In the genomic region with DNA sequence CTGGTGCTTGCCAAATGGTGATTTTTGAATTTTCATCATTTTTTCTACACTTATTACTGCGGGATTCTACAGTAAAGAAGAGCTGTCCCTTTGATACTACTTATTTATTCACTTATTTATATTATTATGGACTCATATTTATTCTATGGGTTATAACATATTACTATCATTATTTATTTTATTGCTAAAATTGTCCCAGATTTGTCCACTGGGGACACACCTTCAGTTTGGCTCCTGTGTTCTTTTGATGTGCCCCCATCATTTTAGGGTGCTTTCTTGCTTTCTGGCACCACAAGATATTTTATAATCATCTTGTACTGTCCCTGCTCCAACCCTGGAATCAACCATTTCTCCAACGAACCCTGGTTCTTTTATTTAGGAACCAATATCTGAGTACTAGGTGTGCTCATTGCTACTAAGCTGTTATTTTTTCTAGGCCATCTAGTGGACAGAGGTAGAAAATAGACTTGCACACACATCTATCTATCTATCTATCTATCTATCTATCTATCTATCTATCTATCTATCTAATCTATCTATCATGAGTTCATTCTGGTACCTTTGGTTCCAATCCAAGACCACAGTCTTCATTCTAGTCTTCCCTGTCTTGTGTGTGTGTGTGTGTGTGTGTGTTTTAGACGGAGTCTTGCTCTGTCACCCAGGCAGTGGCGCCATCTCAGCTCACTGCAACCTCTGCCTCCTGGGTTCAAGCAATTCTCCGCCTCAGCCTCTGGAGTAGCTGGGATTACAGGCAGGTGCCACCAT, we compare ENCODE assay signal across 12 cellular contexts. TPM values are rescaled to one million over a fixed set of nuclear protein-coding genes. Genes with fewer than 3 reads are reported as not detected.
DNase-seq lines count a peak whose midpoint lies in the region; ATAC-seq, FAIRE-seq and TF ChIP-seq lines count a peak whose summit lies in the region.
"Had no signal": no experiment of that assay in that cellular context is flagged by ENCODE, and none has a peak within 500 bp of the region (broad histone marks: within the 10 kb centered on the region; RNA-seq: fewer than 3 reads in every experiment).

No MANE protein-coding gene starts in this region.

- H3K4me3 ChIP-seq in CD8-positive, alpha-beta T cell (ENCODE audit: low read depth, low read length): no peak overlapping the region
- H3K4me3 ChIP-seq in astrocyte (ENCODE audit: insufficient read depth, low read depth, low read length): no peak overlapping the region

- H3K27ac ChIP-seq in CD8-positive, alpha-beta T cell (ENCODE audit: low read depth, low read length): no peak overlapping the region
- H3K27ac ChIP-seq in astrocyte (ENCODE audit: low read depth, low read length): no peak overlapping the region

- no peaks in the 10 kb centered on the region for H3K27me3 ChIP-seq in CD8-positive, alpha-beta T cell (ENCODE audit: insufficient read depth, low read length)
- no peaks in the 10 kb centered on the region for H3K27me3 ChIP-seq in astrocyte (ENCODE audit: insufficient read depth, low read length)

- H3K79me2 ChIP-seq in astrocyte (ENCODE audit: insufficient read depth, low read length): no peaks in the 10 kb centered on the region

- DNase-seq in CD8-positive, alpha-beta T cell: no peak
- DNase-seq in astrocyte (ENCODE audit: low read depth): peak; percentile 12
- DNase-seq in lung microvascular endothelial cell (ENCODE audit: low read depth in 2 of 2): peak; percentile 31 to 49
- DNase-seq in NCI-H2107 treated with DMSO at 0.1 percent for 48 hours (lab: John Stamatoyannopoulos, UW; ENCODE audit: unreplicated experiment): no peak
- no peak for DNase-seq in erythroblast (lab: John Stamatoyannopoulos, UW)
- DNase-seq: NCI-H187 had no signal

- CTCF ChIA-PET in CD8-positive, alpha-beta T cell (lab: Charles Lee): interaction anchor here (0.6 to 2.5 kb wide), 3 partner anchors 180 to 320 kb away, joined by 3 to 13 read pairs (median 3); no protein-coding TSS in a partner anchor

- H3K36me3 Mint-ChIP-seq in CD8-positive, alpha-beta T cell: no peaks in the 10 kb centered on the region
- H3K36me3 Mint-ChIP-seq in astrocyte (ENCODE audit: low read depth, unreplicated experiment): peaks cover 3% of the 10 kb centered on the region
- H3K36me3 Mint-ChIP-seq: activated naive CD8-positive, alpha-beta T cell; naive thymus-derived CD8-positive, alpha-beta T cell had no signal

- no peaks in the 10 kb centered on the region for H3K9me3 Mint-ChIP-seq in CD8-positive, alpha-beta T cell
- no peaks in the 10 kb centered on the region for H3K9me3 Mint-ChIP-seq in astrocyte (ENCODE audit: unreplicated experiment)
- H3K9me3 Mint-ChIP-seq: naive thymus-derived CD8-positive, alpha-beta T cell had no signal

- TF ChIP-seq CTCF in CD8-positive, alpha-beta T cell (IDR thresholded peaks at IDR 0.05): peak; percentile 48
- peak; percentile 44 for TF ChIP-seq CTCF in astrocyte (IDR thresholded peaks at IDR 0.05; ENCODE audit: insufficient read depth, low read depth, low read length)

- H3K27ac Mint-ChIP-seq in CD8-positive, alpha-beta T cell: no peak overlapping the region
- H3K27ac Mint-ChIP-seq in astrocyte (ENCODE audit: unreplicated experiment): no peak overlapping the region
- H3K27ac Mint-ChIP-seq: activated naive CD8-positive, alpha-beta T cell; naive thymus-derived CD8-positive, alpha-beta T cell had no signal

- H3K4me2 ChIP-seq in astrocyte (ENCODE audit: low read length): no peak overlapping the region

- no peak overlapping the region for H3K4me3 Mint-ChIP-seq in CD8-positive, alpha-beta T cell
- no peak overlapping the region for H3K4me3 Mint-ChIP-seq in astrocyte (ENCODE audit: unreplicated experiment)
- H3K4me3 Mint-ChIP-seq: activated naive CD8-positive, alpha-beta T cell; naive thymus-derived CD8-positive, alpha-beta T cell had no signal

- no peaks in the 10 kb centered on the region for H4K20me1 ChIP-seq in astrocyte (ENCODE audit: insufficient read depth, low read length)

- no peaks in the 10 kb centered on the region for H3K36me3 ChIP-seq in CD8-positive, alpha-beta T cell (ENCODE audit: insufficient read depth, low read length)
- H3K36me3 ChIP-seq in astrocyte (ENCODE audit: insufficient read depth, low read length): no peaks in the 10 kb centered on the region

- POLR2A ChIA-PET in CD8-positive, alpha-beta T cell (lab: Charles Lee): no interaction called here

- no peak for ATAC-seq in CD8-positive, alpha-beta T cell
- ATAC-seq in HG02885 (IDR thresholded peaks at IDR 0.05; ENCODE audit: poor library complexity, unreplicated experiment) (peak; percentile 52), GM19463 (IDR thresholded peaks at IDR 0.05; ENCODE audit: unreplicated experiment) (no peak), GM21360 (IDR thresholded peaks at IDR 0.05; ENCODE audit: unreplicated experiment) (no peak)
- ATAC-seq: naive thymus-derived CD8-positive, alpha-beta T cell had no signal

- no peak overlapping the region for H2AFZ ChIP-seq in astrocyte (ENCODE audit: low read depth, low read length)

- H3K9me3 ChIP-seq in CD8-positive, alpha-beta T cell (ENCODE audit: low read length): no peaks in the 10 kb centered on the region
- no peaks in the 10 kb centered on the region for H3K9me3 ChIP-seq in astrocyte (ENCODE audit: insufficient read depth, low read depth, low read length)

- H3K4me1 ChIP-seq in CD8-positive, alpha-beta T cell (ENCODE audit: insufficient read depth, low read length): no peaks in the 10 kb centered on the region
- H3K4me1 ChIP-seq in astrocyte (ENCODE audit: insufficient read depth, low read length): no peaks in the 10 kb centered on the region

- H3K27me3 Mint-ChIP-seq in CD8-positive, alpha-beta T cell (ENCODE audit: low read depth): no peaks in the 10 kb centered on the region
- H3K27me3 Mint-ChIP-seq in astrocyte (ENCODE audit: low read depth, unreplicated experiment): peaks cover 6% of the 10 kb centered on the region

- no peak overlapping the region for H3K9ac ChIP-seq in astrocyte (ENCODE audit: low read length)

- no peak for FAIRE-seq in astrocyte (lab: Jason Lieb, UNC)

- no peaks in the 10 kb centered on the region for H3K4me1 Mint-ChIP-seq in CD8-positive, alpha-beta T cell (ENCODE audit: low read depth)
- H3K4me1 Mint-ChIP-seq in astrocyte (ENCODE audit: low read depth, unreplicated experiment): no peaks in the 10 kb centered on the region

- TF ChIP-seq POLR2A in erythroblast (IDR thresholded peaks at IDR 0.05; ENCODE audit: low read length): no peak

- intact Hi-C loops in CD8-positive, alpha-beta T cell (cut with DNase I, micrococcal nuclease): loop anchor here in 1 of 2 experiments (5.0 kb wide), 1 partner anchor 181 kb away; no protein-coding TSS in a partner anchor

RNA-seq across cellular contexts. Expression of a gene that starts 16.0 kb away (rescaled TPM):
- total RNA-seq in CD8-positive, alpha-beta T cell: not detected
- total RNA-seq in astrocyte (0.45 and 0.84 TPM in 2 replicates), lung microvascular endothelial cell (not detected in 2 replicates)
- total RNA-seq: ureter had no signal

RNA-seq across cellular contexts. Expression of a gene that starts 32.5 kb away (rescaled TPM):
- under 1 TPM; 0.16 to 0.44 TPM for total RNA-seq in CD8-positive, alpha-beta T cell
- total RNA-seq in astrocyte (0.72 and 1.8 TPM in 2 replicates), lung microvascular endothelial cell (under 0.01 TPM in 2 replicates)

RNA-seq across cellular contexts. Expression of a gene that starts 48.5 kb away (rescaled TPM):
- total RNA-seq in CD8-positive, alpha-beta T cell: under 1 TPM; 0.47 to 0.52 TPM
- 1.4 and 2.3 TPM in 2 replicates for total RNA-seq in astrocyte
- total RNA-seq in lung microvascular endothelial cell: 1.3 and 1.8 TPM in 2 replicates

Comparison
In these comparisons a context has a peak if more than half of its experiments do, and no peak if none do; other contexts are left out.
1. DNase-seq: peak in astrocyte (single experiment) and lung microvascular endothelial cell (2 of 2); none in CD8-positive, alpha-beta T cell (0 of 7), NCI-H2107 treated with DMSO at 0.1 percent for 48 hours (single experiment) and erythroblast (0 of 2).